In the genomic region with DNA sequence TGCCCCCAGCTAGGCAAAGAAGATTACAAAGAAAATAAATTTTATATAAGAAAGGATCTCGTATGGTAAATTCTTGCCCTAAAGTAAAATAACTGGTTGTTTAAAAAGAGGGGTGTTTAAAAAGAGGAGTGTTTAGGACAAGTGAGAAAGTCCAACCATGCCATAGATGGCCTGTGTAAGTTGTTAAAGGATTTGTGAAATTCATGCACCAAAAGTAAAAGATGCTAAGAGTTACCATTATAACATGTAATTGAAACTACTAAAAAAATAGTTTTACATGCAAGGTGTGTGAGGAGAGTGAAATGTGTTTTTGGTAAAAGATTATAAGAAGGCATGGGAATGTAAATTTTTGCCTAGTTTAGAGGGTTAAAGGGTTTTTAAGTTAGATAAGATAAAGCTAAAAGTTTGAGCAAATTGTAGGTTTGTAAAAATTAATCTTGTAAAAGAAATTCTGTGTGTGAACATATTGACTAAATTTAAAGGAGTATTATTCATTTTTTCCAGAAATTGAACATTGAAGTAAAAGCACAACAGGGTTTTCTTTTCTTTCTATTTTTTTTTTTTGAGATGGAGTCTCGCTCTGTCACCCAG, we compare ENCODE assay signal across 18 cellular contexts. TPM values are rescaled to one million over a fixed set of nuclear protein-coding genes. Genes with fewer than 3 reads are reported as not detected.
DNase-seq lines count a peak whose midpoint lies in the region; ATAC-seq and TF ChIP-seq lines count a peak whose summit lies in the region.
"Had no signal": no experiment of that assay in that cellular context is flagged by ENCODE, and none has a peak within 500 bp of the region (broad histone marks: within the 10 kb centered on the region; RNA-seq: fewer than 3 reads in every experiment).

No MANE protein-coding gene starts in this region.

- CTCF ChIA-PET in HEK293 (lab: Yijun Ruan, JAX) = interaction anchor here (0.6 kb wide), 1 partner anchor 17 kb away, joined by 5 read pairs; no protein-coding TSS in a partner anchor
- CTCF ChIA-PET in T-cell (lab: Charles Lee) = interaction anchor here in 1 of 2 donors (0.9 kb wide), 1 partner anchor 13 kb away, joined by 4 read pairs; no protein-coding TSS in a partner anchor

- peak; percentile 32 for DNase-seq in DMS53 (lab: John Stamatoyannopoulos, UW)
- no peak for DNase-seq in DMS53 treated with DMSO at 0.1 percent for 48 hours (lab: John Stamatoyannopoulos, UW; ENCODE audit: unreplicated experiment)
- DNase-seq in OCI-M1 (lab: John Stamatoyannopoulos, UW) = peak; percentile 11
- DNase-seq in T-cell = no peak
- DNase-seq in NCI-H2107 (lab: John Stamatoyannopoulos, UW) = no peak
- DNase-seq: 8988T; Calu3; CD8-positive, alpha-beta T cell; DMS79 treated with DMSO at 0.1 percent for 48 hours; H9; KG1 had no signal

- H3K27ac Mint-ChIP-seq in T-cell = no peak overlapping the region
- H3K27ac Mint-ChIP-seq: B cell; CD8-positive, alpha-beta T cell; H9; IgD-negative memory B cell had no signal

- no peaks in the 10 kb centered on the region for H3K9me3 ChIP-seq in HEK293 (ENCODE audit: control insufficient read depth, insufficient read depth, low read depth, low read length)

- POLR2A ChIA-PET in HEK293 (lab: Yijun Ruan, JAX) (no interaction called here), T-cell (lab: Charles Lee) (no interaction called here)

- peaks cover 11% of the 10 kb centered on the region for H3K36me3 Mint-ChIP-seq in T-cell

- no peaks in the 10 kb centered on the region for H3K4me1 ChIP-seq in HEK293 (ENCODE audit: control insufficient read depth, insufficient read depth, low read length)

- H3K27me3 Mint-ChIP-seq in T-cell = no peaks in the 10 kb centered on the region
- H3K27me3 Mint-ChIP-seq: B cell, IgD-negative memory B cell had no signal

- no peaks in the 10 kb centered on the region for H3K4me1 Mint-ChIP-seq in T-cell

- no peak overlapping the region for H3K4me3 ChIP-seq in HEK293 (ENCODE audit: low read depth, low read length)
- H3K4me3 ChIP-seq: BLaER1 treated with 17β-estradiol and CSF1 and Interleukin-3, amounts not matched to agents 10 nM and 100 nM; GM12878 had no signal

- no peak for ATAC-seq in T-cell (replicated peaks in 1 of 4)
- no peak for ATAC-seq in HG02852 (IDR thresholded peaks at IDR 0.05; ENCODE audit: unreplicated experiment)
- ATAC-seq: CD8-positive, alpha-beta T cell; GM12878 had no signal

- H3K4me3 Mint-ChIP-seq in T-cell = no peak overlapping the region
- H3K4me3 Mint-ChIP-seq: B cell; CD8-positive, alpha-beta T cell; H9 had no signal

- H3K36me3 ChIP-seq in HEK293 (ENCODE audit: control insufficient read depth in 2 of 2, insufficient read depth in 1 of 2, low read length in 2 of 2) = no peaks in the 10 kb centered on the region
- H3K36me3 ChIP-seq: BLaER1 treated with 17β-estradiol and CSF1 and Interleukin-3, amounts not matched to agents 10 nM and 100 nM had no signal

- H3K27ac ChIP-seq in HEK293 (ENCODE audit: extremely low read depth, low read depth, low read length) = no peak overlapping the region
- H3K27ac ChIP-seq: BLaER1 treated with 17β-estradiol and CSF1 and Interleukin-3, amounts not matched to agents 10 nM and 100 nM had no signal

- peaks cover 5 to 17% (median 9%) of the 10 kb centered on the region in 3 donors for H3K9me3 Mint-ChIP-seq in T-cell

- TF ChIP-seq CTCF in HEK293 (tag by site-specific recombination; IDR thresholded peaks at IDR 0.05) = no peak

TF ChIP-seq in HEK293, 187 proteins besides CTCF, POLR2A, EP300 and RAD21 (continues in another document):
- TF ChIP-seq ZNF404 (tag by site-specific recombination; IDR thresholded peaks at IDR 0.05) (no peak), ZBTB17 (tag by site-specific recombination; IDR thresholded peaks at IDR 0.05) (no peak), ZNF639 (tag by site-specific recombination; IDR thresholded peaks at IDR 0.05) (no peak), ZNF155 (tag by site-specific recombination; IDR thresholded peaks at IDR 0.05) (no peak), ZNF600 (tag by site-specific recombination; IDR thresholded peaks at IDR 0.05) (no peak), ZNF169 (tag by site-specific recombination; IDR thresholded peaks at IDR 0.05) (no peak), ZBTB26 (tag by site-specific recombination; optimal IDR thresholded peaks at IDR 0.05) (no peak), ZNF521 (tag by site-specific recombination; IDR thresholded peaks at IDR 0.05) (no peak), ZNF777 (tag by site-specific recombination; IDR thresholded peaks at IDR 0.05; ENCODE audit: borderline replicate concordance) (no peak), SETDB1 (IDR thresholded peaks at IDR 0.05; ENCODE audit: insufficient read length, low read length) (peak; percentile 98), ZNF670 (tag by site-specific recombination; IDR thresholded peaks at IDR 0.05; ENCODE audit: low read depth) (no peak), ZNF174 (tag by site-specific recombination; IDR thresholded peaks at IDR 0.05) (no peak), SP7 (tag by site-specific recombination; IDR thresholded peaks at IDR 0.05) (no peak), ZSCAN30 (tag by site-specific recombination; IDR thresholded peaks at IDR 0.05) (no peak), ZNF10 (tag by site-specific recombination; IDR thresholded peaks at IDR 0.05) (no peak), ZNF610 (tag by site-specific recombination; IDR thresholded peaks at IDR 0.05; ENCODE audit: borderline replicate concordance) (0 out of 2 replicates have a peak, but pooled peaks have one; percentile 46), ZEB2 (tag by site-specific recombination; IDR thresholded peaks at IDR 0.05) (no peak), ZNF335 (tag by site-specific recombination; conservative IDR thresholded peaks at IDR 0.05) (no peak)
- TF ChIP-seq, protein P1, sequence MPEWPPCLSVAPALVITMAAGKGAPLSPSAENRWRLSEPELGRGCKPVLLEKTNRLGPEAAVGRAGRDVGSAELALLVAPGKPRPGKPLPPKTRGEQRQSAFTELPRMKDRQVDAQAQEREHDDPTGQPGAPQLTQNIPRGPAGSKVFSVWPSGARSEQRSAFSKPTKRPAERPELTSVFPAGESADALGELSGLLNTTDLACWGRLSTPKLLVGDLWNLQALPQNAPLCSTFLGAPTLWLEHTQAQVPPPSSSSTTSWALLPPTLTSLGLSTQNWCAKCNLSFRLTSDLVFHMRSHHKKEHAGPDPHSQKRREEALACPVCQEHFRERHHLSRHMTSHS (tag by site-specific recombination; IDR thresholded peaks at IDR 0.05) = no peak
- TF ChIP-seq, protein P2, sequence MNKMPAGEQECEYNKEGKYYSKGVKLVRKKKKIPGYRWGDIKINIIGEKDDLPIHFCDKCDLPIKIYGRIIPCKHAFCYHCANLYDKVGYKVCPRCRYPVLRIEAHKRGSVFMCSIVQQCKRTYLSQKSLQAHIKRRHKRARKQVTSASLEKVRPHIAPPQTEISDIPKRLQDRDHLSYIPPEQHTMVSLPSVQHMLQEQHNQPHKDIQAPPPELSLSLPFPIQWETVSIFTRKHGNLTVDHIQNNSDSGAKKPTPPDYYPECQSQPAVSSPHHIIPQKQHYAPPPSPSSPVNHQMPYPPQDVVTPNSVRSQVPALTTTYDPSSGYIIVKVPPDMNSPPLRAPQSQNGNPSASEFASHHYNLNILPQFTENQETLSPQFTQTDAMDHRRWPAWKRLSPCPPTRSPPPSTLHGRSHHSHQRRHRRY (tag by site-specific recombination; IDR thresholded peaks at IDR 0.05) = no peak
- TF ChIP-seq, protein P3, sequence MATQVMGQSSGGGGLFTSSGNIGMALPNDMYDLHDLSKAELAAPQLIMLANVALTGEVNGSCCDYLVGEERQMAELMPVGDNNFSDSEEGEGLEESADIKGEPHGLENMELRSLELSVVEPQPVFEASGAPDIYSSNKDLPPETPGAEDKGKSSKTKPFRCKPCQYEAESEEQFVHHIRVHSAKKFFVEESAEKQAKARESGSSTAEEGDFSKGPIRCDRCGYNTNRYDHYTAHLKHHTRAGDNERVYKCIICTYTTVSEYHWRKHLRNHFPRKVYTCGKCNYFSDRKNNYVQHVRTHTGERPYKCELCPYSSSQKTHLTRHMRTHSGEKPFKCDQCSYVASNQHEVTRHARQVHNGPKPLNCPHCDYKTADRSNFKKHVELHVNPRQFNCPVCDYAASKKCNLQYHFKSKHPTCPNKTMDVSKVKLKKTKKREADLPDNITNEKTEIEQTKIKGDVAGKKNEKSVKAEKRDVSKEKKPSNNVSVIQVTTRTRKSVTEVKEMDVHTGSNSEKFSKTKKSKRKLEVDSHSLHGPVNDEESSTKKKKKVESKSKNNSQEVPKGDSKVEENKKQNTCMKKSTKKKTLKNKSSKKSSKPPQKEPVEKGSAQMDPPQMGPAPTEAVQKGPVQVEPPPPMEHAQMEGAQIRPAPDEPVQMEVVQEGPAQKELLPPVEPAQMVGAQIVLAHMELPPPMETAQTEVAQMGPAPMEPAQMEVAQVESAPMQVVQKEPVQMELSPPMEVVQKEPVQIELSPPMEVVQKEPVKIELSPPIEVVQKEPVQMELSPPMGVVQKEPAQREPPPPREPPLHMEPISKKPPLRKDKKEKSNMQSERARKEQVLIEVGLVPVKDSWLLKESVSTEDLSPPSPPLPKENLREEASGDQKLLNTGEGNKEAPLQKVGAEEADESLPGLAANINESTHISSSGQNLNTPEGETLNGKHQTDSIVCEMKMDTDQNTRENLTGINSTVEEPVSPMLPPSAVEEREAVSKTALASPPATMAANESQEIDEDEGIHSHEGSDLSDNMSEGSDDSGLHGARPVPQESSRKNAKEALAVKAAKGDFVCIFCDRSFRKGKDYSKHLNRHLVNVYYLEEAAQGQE (tag by site-specific recombination; IDR thresholded peaks at IDR 0.05) = no peak

RNA-seq across cellular contexts. Expression of gene HTT-AS, which starts 20.1 kb away (rescaled TPM):
- not detected for total RNA-seq in T-cell
- total RNA-seq: Calu3; CD8-positive, alpha-beta T cell; GM12878; H1; H9 had no signal

RNA-seq across cellular contexts. Expression of gene HTT, which starts 20.2 kb away (rescaled TPM):
- 10 to 100 TPM; 60.3 to 97.1 (median 71.4) TPM for total RNA-seq in T-cell

Comparison
In these comparisons a context has a peak if more than half of its experiments do, and no peak if none do; other contexts are left out.
1. DNase-seq: peak in DMS53 (single experiment) and OCI-M1 (single experiment); none in DMS53 treated with DMSO at 0.1 percent for 48 hours (single experiment), T-cell (0 of 34) and NCI-H2107 (single experiment).